In genomic region chr5:18754201-18754600, GRCh38 we compare ENCODE assay signal across 23 cellular contexts.
"Had no signal": no experiment of that assay in that cellular context is flagged by ENCODE, and none has a peak within 500 bp of the region (broad histone marks: within the 10 kb centered on the region; RNA-seq: fewer than 3 reads in every experiment).

No MANE protein-coding gene starts in this region.

- H3K4me3 ChIP-seq: colonic mucosa, heart right ventricle, mucosa of descending colon, ovary, right atrium auricular region, sigmoid colon, suprapubic skin, thyroid gland, uterus had no signal

- H3K27me3 ChIP-seq: colonic mucosa, heart right ventricle, ovary, right atrium auricular region, sigmoid colon, suprapubic skin, thyroid gland, uterus had no signal

- ATAC-seq: heart right ventricle; left lobe of liver; mucosa of descending colon; naive thymus-derived CD8-positive, alpha-beta T cell; stimulated activated naive CD8-positive, alpha-beta T cell treated with anti-CD3 and anti-CD28 coated beads, Interleukin-15, Interleukin-2, amounts not matched to agents 100 U/mL and 50 U/mL, for 24 hours had no signal

- H3K27ac ChIP-seq: colonic mucosa, heart right ventricle, ovary, right atrium auricular region, sigmoid colon, suprapubic skin, thyroid gland, uterus had no signal

- H3K36me3 ChIP-seq: colonic mucosa, heart right ventricle, ovary, right atrium auricular region, sigmoid colon, suprapubic skin, thyroid gland, uterus had no signal

- H3K9me3 ChIP-seq: colonic mucosa, mucosa of descending colon, ovary, right atrium auricular region, sigmoid colon, suprapubic skin, thyroid gland, uterus had no signal

- FAIRE-seq: endothelial cell of umbilical vein, small intestine had no signal

- H3K4me1 ChIP-seq: colonic mucosa, heart right ventricle, right atrium auricular region, sigmoid colon, suprapubic skin, thyroid gland, uterus had no signal

- DNase-seq: colonic mucosa; effector CD4-positive, alpha-beta T cell; endodermal cell; erythroblast; foreskin melanocyte; heart right ventricle; hypothalamus; islet precursor cell; mammary epithelial cell; mucosa of descending colon; naive thymus-derived CD8-positive, alpha-beta T cell; nucleus accumbens; ovary; sigmoid colon; small intestine; stimulated activated CD4-positive, alpha-beta T cell treated with anti-CD3 and anti-CD28 coated beads, Interleukin-2, amount 100 ng/mL, for 48 hours; stimulated activated naive CD8-positive, alpha-beta T cell treated with anti-CD3 and anti-CD28 coated beads, Interleukin-15, Interleukin-2, amounts not matched to agents 100 U/mL and 50 U/mL, for 24 hours; thyroid gland; uterus had no signal
